ENCODE assay signal across 1 cellular context in the genomic region with DNA sequence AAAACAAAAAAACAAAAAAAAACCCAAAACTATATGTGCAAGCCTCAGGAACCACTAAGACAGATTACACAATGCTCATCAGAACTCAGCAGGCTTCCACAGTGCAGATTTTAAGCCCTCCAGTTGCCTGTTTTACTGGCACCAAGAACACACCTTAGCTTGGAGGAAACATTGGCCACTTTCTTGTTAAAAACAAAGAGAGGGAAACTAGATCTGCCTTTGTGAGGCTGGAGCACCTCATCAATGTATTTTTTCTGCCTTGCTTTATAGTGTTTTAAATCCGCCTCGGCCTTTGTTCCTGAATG.
TF ChIP-seq lines count a peak whose summit lies in the region.

No MANE protein-coding gene starts in this region.

TF ChIP-seq in H1, 55 proteins besides CTCF, POLR2A, EP300 and RAD21:
- no peak for TF ChIP-seq MAFK (IDR thresholded peaks at IDR 0.05; ENCODE audit: low read depth, low read length)
- no peak for TF ChIP-seq KDM1A (IDR thresholded peaks at IDR 0.05; ENCODE audit: borderline replicate concordance, low read length)
- no peak for TF ChIP-seq RFX5 (IDR thresholded peaks at IDR 0.05; ENCODE audit: borderline replicate concordance, low read depth, low read length)
- no peak for TF ChIP-seq SAP30 (IDR thresholded peaks at IDR 0.05; ENCODE audit: insufficient read depth, insufficient replicate concordance, low read length)
- no peak for TF ChIP-seq RXRA (IDR thresholded peaks at IDR 0.05; ENCODE audit: insufficient read depth, low read depth, low read length)
- TF ChIP-seq SP4 (IDR thresholded peaks at IDR 0.05; ENCODE audit: low read length), result no peak
- TF ChIP-seq KDM4A (IDR thresholded peaks at IDR 0.05; ENCODE audit: low read depth, low read length, severe bottlenecking), result no peak
- TF ChIP-seq EZH2 (IDR thresholded peaks at IDR 0.05; ENCODE audit: low read depth, low read length, severe bottlenecking), result no peak
